In genomic region chr2:55268288-55268906, GRCh38 we compare ENCODE assay signal across 8 cellular contexts. TPM values are rescaled to one million over a fixed set of nuclear protein-coding genes. Genes with fewer than 3 reads are reported as not detected.
DNase-seq lines count a peak whose midpoint lies in the region; ATAC-seq, FAIRE-seq and TF ChIP-seq lines count a peak whose summit lies in the region.

No MANE protein-coding gene starts in this region.

- H3K4me3 Mint-ChIP-seq in astrocyte (ENCODE audit: unreplicated experiment), result peak overlapping the region; percentile 95

- POLR2A ChIA-PET in A673 (lab: Charles Lee; ENCODE audit: low non-redundant PET), result no interaction called here

- no peak for TF ChIP-seq POLR2A in transverse colon (IDR thresholded peaks at IDR 0.05)

- H3K27ac Mint-ChIP-seq in astrocyte (ENCODE audit: unreplicated experiment), result peak overlapping the region; percentile 92

- no peak for FAIRE-seq in astrocyte (lab: Jason Lieb, UNC)

- in situ Hi-C loops in transverse colon (cut with MboI; ENCODE audit: low pct_ligation_motif_present in 1 of 4, low pct_unique_long_range_greater_than_20kb in 1 of 4, low sequenced_read_pairs in 3 of 4), result loop anchor here in 1 of 4 donors (25.0 kb wide), 1 partner anchor 169 kb away; no protein-coding TSS in a partner anchor

- peak overlapping the region; percentile 93 for H3K4me2 ChIP-seq in astrocyte (ENCODE audit: low read length)

- H3K9me3 ChIP-seq in A673 (ENCODE audit: low read depth, low read length, poor library complexity, severe bottlenecking) (no peaks in the 10 kb centered on the region), astrocyte (ENCODE audit: insufficient read depth, low read depth, low read length) (no peaks in the 10 kb centered on the region), liver (ENCODE audit: control insufficient read depth in 4 of 4, low read length in 3 of 4) (no peaks in the 10 kb centered on the region), transverse colon (no peaks in the 10 kb centered on the region)

- ATAC-seq in HG03175 (IDR thresholded peaks at IDR 0.05; ENCODE audit: unreplicated experiment), result no peak

- H3K36me3 ChIP-seq in A673 (ENCODE audit: insufficient read depth, low read length, poor library complexity, severe bottlenecking), result peaks cover 20% of the 10 kb centered on the region
- H3K36me3 ChIP-seq in astrocyte (ENCODE audit: insufficient read depth, low read length), result peaks cover 2% of the 10 kb centered on the region
- peaks cover 1 to 18% (median 15%) of the 10 kb centered on the region in 4 donors for H3K36me3 ChIP-seq in liver (ENCODE audit: control insufficient read depth in 4 of 4, insufficient read depth in 3 of 4, low read depth in 1 of 4, low read length in 3 of 4)
- peaks cover 0 to 24% (median 2%) of the 10 kb centered on the region in 4 donors for H3K36me3 ChIP-seq in transverse colon

- no peak for TF ChIP-seq EP300 in transverse colon (IDR thresholded peaks at IDR 0.05; ENCODE audit: low read depth)

- H3K9ac ChIP-seq in astrocyte (ENCODE audit: low read length) (peak overlapping the region; percentile 92), liver (ENCODE audit: low read depth in 1 of 2, low read length in 2 of 2) (peak overlapping the region; percentile 88 to 95)

- H3K9me3 Mint-ChIP-seq in astrocyte (ENCODE audit: unreplicated experiment), result no peaks in the 10 kb centered on the region

- peak overlapping the region; percentile 98 for H2AFZ ChIP-seq in astrocyte (ENCODE audit: low read depth, low read length)

- no peaks in the 10 kb centered on the region for H4K20me1 ChIP-seq in astrocyte (ENCODE audit: insufficient read depth, low read length)

- peaks cover 3% of the 10 kb centered on the region for H3K36me3 Mint-ChIP-seq in astrocyte (ENCODE audit: low read depth, unreplicated experiment)

- no peak for TF ChIP-seq CTCF in A673 (conservative IDR thresholded peaks at IDR 0.05; ENCODE audit: low read depth, low read length)
- no peak for TF ChIP-seq CTCF in HFF-Myc (IDR thresholded peaks at IDR 0.05; ENCODE audit: low read depth, low read length, missing control alignments)
- TF ChIP-seq CTCF in astrocyte (IDR thresholded peaks at IDR 0.05; ENCODE audit: insufficient read depth, low read depth, low read length), result no peak
- TF ChIP-seq CTCF in liver (IDR thresholded peaks at IDR 0.05; ENCODE audit: low read depth, low read length, missing input control), result no peak
- TF ChIP-seq CTCF in transverse colon (IDR thresholded peaks at IDR 0.05), result peak in 2 of 5 experiments; percentile 9 to 11

- TF ChIP-seq RAD21 in liver (IDR thresholded peaks at IDR 0.05), result no peak

- 14% methylated on average over 13 of the region's 13 CpGs for WGBS in liver
- 16% methylated on average over 13 of the region's 13 CpGs for WGBS in transverse colon (ENCODE audit: low coverage in 1 of 2), 2 donors

- H3K27ac ChIP-seq in A673 (ENCODE audit: low read depth, low read length, poor library complexity, severe bottlenecking) (peak overlapping the region; percentile 72), astrocyte (ENCODE audit: low read depth, low read length) (peak overlapping the region; percentile 69), liver (ENCODE audit: low read depth in 1 of 2, low read length in 2 of 2) (peak overlapping the region; percentile 80 to 90), transverse colon (peak overlapping the region; percentile 84 to 91 (median 89))

- intact Hi-C loops in A673 (cut with micrococcal nuclease; ENCODE audit: unreplicated experiment), result loop anchor here (10.0 kb wide), 2 partner anchors 166 to 346 kb away; partner anchors contain the start of gene PPP4R3B
- intact Hi-C loops in transverse colon (cut with DNase I; ENCODE audit: low total_unique reads), result no loop called here

- no peaks in the 10 kb centered on the region for H3K4me1 ChIP-seq in A673 (ENCODE audit: insufficient read depth, low read length, poor library complexity, severe bottlenecking)
- H3K4me1 ChIP-seq in astrocyte (ENCODE audit: insufficient read depth, low read length), result peaks cover 11% of the 10 kb centered on the region
- peaks cover 0 to 14% (median 6%) of the 10 kb centered on the region in 4 donors for H3K4me1 ChIP-seq in liver (ENCODE audit: control insufficient read depth in 4 of 4, insufficient read depth in 4 of 4, low read length in 3 of 4)
- peaks cover 7 to 22% (median 14%) of the 10 kb centered on the region in 4 donors for H3K4me1 ChIP-seq in transverse colon

- H3K79me2 ChIP-seq in astrocyte (ENCODE audit: insufficient read depth, low read length), result peaks cover 11% of the 10 kb centered on the region

- CTCF ChIA-PET in A673 (lab: Charles Lee), result no interaction called here

- H3K4me1 Mint-ChIP-seq in astrocyte (ENCODE audit: low read depth, unreplicated experiment), result no peaks in the 10 kb centered on the region

- no peaks in the 10 kb centered on the region for H3K27me3 Mint-ChIP-seq in astrocyte (ENCODE audit: low read depth, unreplicated experiment)

- peak; percentile 17 for DNase-seq in A673 (ENCODE audit: low spot score)
- no peak for DNase-seq in HFF-Myc (ENCODE audit: extremely low read depth, low read depth)
- no peak for DNase-seq in astrocyte (ENCODE audit: low read depth)
- DNase-seq in transverse colon, result no peak
- DNase-seq in activated effector memory CD4-positive, alpha-beta T cell treated with Interleukin-2 at 50 U/mL for 16 hours, result no peak
- DNase-seq in 8988T, result no peak

- BruUV-seq in A673 (replicated peaks; lab: Mats Ljungman, UMichigan), result TSS peak; percentile 93

- H3K27me3 ChIP-seq in A673 (replicated peaks; ENCODE audit: insufficient read depth, low read depth, low read length, poor library complexity) (no peaks in the 10 kb centered on the region), astrocyte (ENCODE audit: insufficient read depth, low read length) (no peaks in the 10 kb centered on the region), liver (ENCODE audit: control insufficient read depth in 4 of 4, insufficient read depth in 4 of 4, low read length in 3 of 4) (no peaks in the 10 kb centered on the region), transverse colon (no peaks in the 10 kb centered on the region)

- H3K4me3 ChIP-seq in A673 (ENCODE audit: low read depth, low read length, poor library complexity, severe bottlenecking), result peak overlapping the region; percentile 65
- H3K4me3 ChIP-seq in HFF-Myc (replicated peaks; ENCODE audit: low read depth, low read length), result peak overlapping the region; percentile 78
- H3K4me3 ChIP-seq in astrocyte (ENCODE audit: insufficient read depth, low read depth, low read length), result peak overlapping the region; percentile 99
- H3K4me3 ChIP-seq in liver (ENCODE audit: low read depth in 1 of 3, low read length in 3 of 3), result peak overlapping the region; percentile 73 to 88 (median 85)
- H3K4me3 ChIP-seq in transverse colon, result peak overlapping the region; percentile 39 to 76 (median 58)

TF ChIP-seq in liver, 16 proteins besides CTCF, POLR2A, EP300 and RAD21 (continues in another document):
- TF ChIP-seq FOXA2 (IDR thresholded peaks at IDR 0.05) (no peak), ATF3 (IDR thresholded peaks at IDR 0.05) (no peak), ZBTB33 (IDR thresholded peaks at IDR 0.05) (no peak), TAF1 (conservative IDR thresholded peaks at IDR 0.05) (no peak), JUND (IDR thresholded peaks at IDR 0.05) (no peak), RXRA (IDR thresholded peaks at IDR 0.05) (no peak), HNF4A (conservative IDR thresholded peaks at IDR 0.05) (no peak), SP1 (IDR thresholded peaks at IDR 0.05) (no peak), NR2F2 (IDR thresholded peaks at IDR 0.05) (no peak), GABPA (IDR thresholded peaks at IDR 0.05 in 1 of 2, conservative IDR thresholded peaks at IDR 0.05 in 1 of 2) (no peak), HNF4G (IDR thresholded peaks at IDR 0.05) (no peak)

RNA-seq across cellular contexts. Expression of gene MTIF2, which starts 0.6 kb away (rescaled TPM):
- total RNA-seq in A673 (2021), result 45.0 and 52.3 TPM in 2 replicates
- total RNA-seq in astrocyte, result 23.1 and 25.2 TPM in 2 replicates
- 10 to 100 TPM; 15.4 to 29.7 TPM for total RNA-seq in liver
- polyA plus RNA-seq in liver, result 10 to 100 TPM; 17.1 to 19.3 TPM
- total RNA-seq in transverse colon, result 10 to 100 TPM; 22.7 to 34.4 (median 33.5) TPM

RNA-seq across cellular contexts. Expression of gene RPS27A, which starts 35.9 kb away (rescaled TPM):
- total RNA-seq in A673 (2021) (876 and 928 TPM in 2 replicates), astrocyte (746 and 840 TPM in 2 replicates), liver (100 to 1,000 TPM; 225 to 555 TPM), transverse colon (1,000 to 10,000 TPM in 2 of 4 donors, 100 to 1,000 TPM in 2; 233 to 1,267 (median 895) TPM)
- 100 to 1,000 TPM; 424 to 655 TPM for polyA plus RNA-seq in liver

RNA-seq across cellular contexts. Expression of gene CLHC1, which starts 36.3 kb away (rescaled TPM):
- total RNA-seq in A673 (2021) (9.1 and 10.8 TPM in 2 replicates), astrocyte (16.5 and 17.5 TPM in 2 replicates), liver (1 to 10 TPM; 3.8 to 4.9 TPM), transverse colon (10 to 100 TPM in 1 of 4 donors, 1 to 10 TPM in 3; 1.2 to 15.9 (median 7.0) TPM)
- polyA plus RNA-seq in liver, result 1 to 10 TPM in 1 of 2 donors, under 1 TPM in 1; 0.45 to 1.3 TPM
